ENCODE assay signal across 8 cellular contexts in genomic region chr17:40909351-40909750, GRCh38. TPM values are rescaled to one million over a fixed set of nuclear protein-coding genes. Genes with fewer than 3 reads are reported as not detected.
A peak's percentile ranks its signal among the peaks of the same experiment; 100 is the strongest.
DNase-seq lines count a peak whose midpoint lies in the region; ATAC-seq and TF ChIP-seq lines count a peak whose summit lies in the region.

No MANE protein-coding gene starts in this region.

- no peaks in the 10 kb centered on the region for H3K9me3 Mint-ChIP-seq in activated CD8-positive, alpha-beta T cell treated with anti-CD3 and anti-CD28 coated beads, Interleukin-2, amount 10 ng/mL, durations not matched to agents 7 days and 5 days (ENCODE audit: insufficient read depth)
- no peaks in the 10 kb centered on the region for H3K9me3 Mint-ChIP-seq in effector memory CD8-positive, alpha-beta T cell
- H3K9me3 Mint-ChIP-seq in memory B cell: no peaks in the 10 kb centered on the region

- no peak overlapping the region for H3K4me3 Mint-ChIP-seq in activated CD8-positive, alpha-beta T cell treated with anti-CD3 and anti-CD28 coated beads, Interleukin-2, amount 10 ng/mL, durations not matched to agents 7 days and 5 days
- H3K4me3 Mint-ChIP-seq in effector memory CD8-positive, alpha-beta T cell: no peak overlapping the region
- H3K4me3 Mint-ChIP-seq in memory B cell: no peak overlapping the region

- 0 out of 2 replicates have a peak, but pooled peaks cover 2% of the 10 kb centered on the region for H3K4me1 ChIP-seq in BE2C

- no peaks in the 10 kb centered on the region for H3K36me3 ChIP-seq in BE2C

- peak; percentile 85 for TF ChIP-seq CTCF in BE2C (IDR thresholded peaks at IDR 0.05; ENCODE audit: low read depth, low read length)
- TF ChIP-seq CTCF in HL-60 (IDR thresholded peaks at IDR 0.05; ENCODE audit: insufficient read depth, low read length): peak; percentile 37

- no peak overlapping the region for H3K27ac ChIP-seq in HL-60 (replicated peaks)

- no peaks in the 10 kb centered on the region for H3K36me3 Mint-ChIP-seq in activated CD8-positive, alpha-beta T cell treated with anti-CD3 and anti-CD28 coated beads, Interleukin-2, amount 10 ng/mL, durations not matched to agents 7 days and 5 days (ENCODE audit: low read depth)
- H3K36me3 Mint-ChIP-seq in effector memory CD8-positive, alpha-beta T cell (ENCODE audit: insufficient read depth): no peaks in the 10 kb centered on the region
- H3K36me3 Mint-ChIP-seq in memory B cell: no peaks in the 10 kb centered on the region

- POLR2A ChIA-PET in activated CD8-positive, alpha-beta T cell treated with anti-CD3 and anti-CD28 coated beads, Interleukin-2, amount 10 ng/mL, durations not matched to agents 7 days and 5 days (lab: Charles Lee): no interaction called here

- peak; percentile 81 for DNase-seq in BE2C
- peak; percentile 42 to 70 for DNase-seq in HL-60 (ENCODE audit: low read depth in 1 of 2, low spot score in 1 of 2)
- DNase-seq in NCI-H82 treated with DMSO at 0.1 percent for 48 hours (lab: John Stamatoyannopoulos, UW; ENCODE audit: unreplicated experiment): peak; percentile 8
- peak; percentile 71 for DNase-seq in activated CD8-positive, alpha-beta T cell treated with anti-CD3 and anti-CD28 coated beads, Interleukin-2, amount 10 ng/mL, durations not matched to agents 7 days and 5 days
- DNase-seq in effector memory CD8-positive, alpha-beta T cell: peak; percentile 49 to 53 (median 53)
- DNase-seq in memory B cell (ENCODE audit: low spot score in 2 of 2): peak; percentile 41 to 50
- peak; percentile 30 for DNase-seq in stimulated activated CD8-positive, alpha-beta memory T cell treated with anti-CD3 and anti-CD28 coated beads, Interleukin-15, amount 100 ng/mL, for 1 hour (ENCODE audit: low read depth)

- H3K27me3 Mint-ChIP-seq in activated CD8-positive, alpha-beta T cell treated with anti-CD3 and anti-CD28 coated beads, Interleukin-2, amount 10 ng/mL, durations not matched to agents 7 days and 5 days (ENCODE audit: low read depth): peaks cover 24% of the 10 kb centered on the region
- peaks cover 68 to 74% of the 10 kb centered on the region in 2 donors for H3K27me3 Mint-ChIP-seq in effector memory CD8-positive, alpha-beta T cell
- peaks cover 28% of the 10 kb centered on the region for H3K27me3 Mint-ChIP-seq in memory B cell

- no peak overlapping the region for H3K27ac Mint-ChIP-seq in activated CD8-positive, alpha-beta T cell treated with anti-CD3 and anti-CD28 coated beads, Interleukin-2, amount 10 ng/mL, durations not matched to agents 7 days and 5 days
- H3K27ac Mint-ChIP-seq in effector memory CD8-positive, alpha-beta T cell: no peak overlapping the region
- H3K27ac Mint-ChIP-seq in memory B cell: no peak overlapping the region

- H3K9me3 ChIP-seq in BE2C: no peaks in the 10 kb centered on the region

- no peaks in the 10 kb centered on the region for H3K4me1 Mint-ChIP-seq in activated CD8-positive, alpha-beta T cell treated with anti-CD3 and anti-CD28 coated beads, Interleukin-2, amount 10 ng/mL, durations not matched to agents 7 days and 5 days (ENCODE audit: low read depth)
- no peaks in the 10 kb centered on the region for H3K4me1 Mint-ChIP-seq in effector memory CD8-positive, alpha-beta T cell (ENCODE audit: low read depth in 2 of 2)
- H3K4me1 Mint-ChIP-seq in memory B cell: no peaks in the 10 kb centered on the region

- H3K4me3 ChIP-seq in BE2C (ENCODE audit: low read depth, low read length): no peak overlapping the region
- H3K4me3 ChIP-seq in HL-60 (replicated peaks; ENCODE audit: insufficient read depth, low read length): no peak overlapping the region

- H3K27me3 ChIP-seq in BE2C (peaks cover 56% of the 10 kb centered on the region), HL-60 (ENCODE audit: insufficient read depth, poor library complexity, severe bottlenecking) (no peaks in the 10 kb centered on the region)

- CTCF ChIA-PET in activated CD8-positive, alpha-beta T cell treated with anti-CD3 and anti-CD28 coated beads, Interleukin-2, amount 10 ng/mL, durations not matched to agents 7 days and 5 days (lab: Charles Lee): interaction anchor here (0.6 to 5.5 kb wide), 7 partner anchors 13 to 739 kb away, joined by 3 to 28 read pairs (median 4); no protein-coding TSS in a partner anchor

- ATAC-seq in activated CD8-positive, alpha-beta T cell treated with anti-CD3 and anti-CD28 coated beads, Interleukin-2, amount 10 ng/mL, durations not matched to agents 7 days and 5 days: peak; percentile 82
- peak; percentile 83 for ATAC-seq in effector memory CD8-positive, alpha-beta T cell (replicated peaks)
- ATAC-seq in memory B cell (ENCODE audit: low read depth): peak; percentile 75
- ATAC-seq in GM18511 (IDR thresholded peaks at IDR 0.05; ENCODE audit: unreplicated experiment): no peak

RNA-seq across cellular contexts. Expression of gene KRT20, which starts 24.3 kb away (rescaled TPM):
- polyA plus RNA-seq in BE2C (2012; ENCODE audit: insufficient read depth, insufficient read length, low read depth): not detected
- not detected for total RNA-seq in activated CD8-positive, alpha-beta T cell treated with anti-CD3 and anti-CD28 coated beads, Interleukin-2, amount 10 ng/mL, durations not matched to agents 7 days and 5 days

RNA-seq across cellular contexts. Expression of gene KRT23, which starts 28.1 kb away (rescaled TPM):
- not detected for polyA plus RNA-seq in BE2C (2012; ENCODE audit: insufficient read depth, insufficient read length, low read depth)
- not detected for total RNA-seq in activated CD8-positive, alpha-beta T cell treated with anti-CD3 and anti-CD28 coated beads, Interleukin-2, amount 10 ng/mL, durations not matched to agents 7 days and 5 days

RNA-seq across cellular contexts. Expression of gene KRT12, which starts 42.3 kb away (rescaled TPM):
- 0.74 TPM for polyA plus RNA-seq in BE2C (2012; ENCODE audit: insufficient read depth, insufficient read length, low read depth)
- total RNA-seq in activated CD8-positive, alpha-beta T cell treated with anti-CD3 and anti-CD28 coated beads, Interleukin-2, amount 10 ng/mL, durations not matched to agents 7 days and 5 days: not detected

RNA-seq across cellular contexts. Expression of gene KRT39, which starts 57.4 kb away (rescaled TPM):
- polyA plus RNA-seq in BE2C (2012; ENCODE audit: insufficient read depth, insufficient read length, low read depth): not detected
- not detected for total RNA-seq in activated CD8-positive, alpha-beta T cell treated with anti-CD3 and anti-CD28 coated beads, Interleukin-2, amount 10 ng/mL, durations not matched to agents 7 days and 5 days

Comparison
In these comparisons a context has a peak if more than half of its experiments do, and no peak if none do; other contexts are left out.
1. DNase-seq: peak in every context shown above with its lines; median percentile 81 in BE2C; 71 in activated CD8-positive, alpha-beta T cell treated with anti-CD3 and anti-CD28 coated beads, Interleukin-2, amount 10 ng/mL, durations not matched to agents 7 days and 5 days; 56 in HL-60; 53 in effector memory CD8-positive, alpha-beta T cell; 46 in memory B cell; 30 in stimulated activated CD8-positive, alpha-beta memory T cell treated with anti-CD3 and anti-CD28 coated beads, Interleukin-15, amount 100 ng/mL, for 1 hour; 8 in NCI-H82 treated with DMSO at 0.1 percent for 48 hours.